ENCODE assay signal across 8 cellular contexts in the genomic region with DNA sequence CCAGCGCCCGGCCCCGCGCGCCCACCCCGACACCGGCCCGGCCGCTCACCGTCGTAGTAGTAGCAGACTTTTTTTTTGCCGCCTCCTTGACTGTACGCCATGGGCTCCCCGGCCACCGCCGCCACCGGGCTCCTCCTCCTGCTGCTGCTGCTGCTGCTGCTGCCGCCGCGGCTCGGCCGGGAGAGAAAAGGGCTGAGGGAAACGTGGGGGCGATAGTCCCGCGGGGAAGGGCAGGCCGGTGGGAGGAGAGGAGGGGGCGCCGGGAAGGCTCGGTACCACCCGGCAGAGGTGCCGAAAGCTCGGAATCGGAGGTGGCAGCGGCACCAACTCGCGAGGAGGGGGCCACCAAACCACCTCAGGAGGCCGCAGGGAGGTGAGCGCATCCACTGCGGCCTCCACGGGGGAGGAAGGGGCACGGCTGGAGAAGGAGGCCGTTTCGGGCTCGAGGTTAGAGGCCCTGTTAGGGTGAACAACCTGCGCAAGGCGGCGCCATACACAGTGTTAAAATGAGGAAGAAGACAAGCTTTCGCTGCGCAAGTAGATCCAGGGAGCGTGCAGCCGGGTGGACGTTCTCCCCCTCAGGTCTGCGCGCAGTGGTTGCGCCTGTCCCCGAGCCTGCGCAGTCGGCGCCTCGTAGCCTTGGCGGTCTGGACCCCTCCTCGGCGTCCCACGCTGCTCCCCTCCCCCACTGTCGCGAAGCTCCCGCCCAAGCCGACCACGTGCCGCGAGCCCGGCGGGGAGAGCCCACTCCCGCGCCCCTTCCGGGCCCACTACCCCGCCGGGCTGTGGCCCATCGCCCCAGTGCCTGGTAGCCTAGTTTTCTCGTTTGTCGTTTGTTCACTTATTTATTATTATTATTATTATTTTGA. TPM values are rescaled to one million over a fixed set of nuclear protein-coding genes. Genes with fewer than 3 reads are reported as not detected.
A peak's percentile ranks its signal among the peaks of the same experiment; 100 is the strongest.
DNase-seq lines count a peak whose midpoint lies in the region; ATAC-seq and TF ChIP-seq lines count a peak whose summit lies in the region.

A gene (minus strand): TSS at position 341 of the 869 bp plus-strand sequence. CDS start 240 bp downstream, at position 101.

- H3K27me3 ChIP-seq in BE2C, result no peaks in the 10 kb centered on the region

- peak within 1 kb of the TSS; percentile 99 for H3K27ac Mint-ChIP-seq in activated CD4-positive, alpha-beta T cell treated with anti-CD3 and anti-CD28 coated beads, Interleukin-2, amount 10 ng/mL, durations not matched to agents 7 days and 5 days

- peak; percentile 16 for TF ChIP-seq CTCF in BE2C (IDR thresholded peaks at IDR 0.05; ENCODE audit: low read depth, low read length)

- POLR2A ChIA-PET in activated CD4-positive, alpha-beta T cell treated with anti-CD3 and anti-CD28 coated beads, Interleukin-2, amount 10 ng/mL, durations not matched to agents 7 days and 5 days (lab: Charles Lee), result no interaction called here

- H3K36me3 ChIP-seq in BE2C, result no peaks in the 10 kb centered on the region; the same call in 1 of the 2 replicates

- H3K9me3 Mint-ChIP-seq in activated CD4-positive, alpha-beta T cell treated with anti-CD3 and anti-CD28 coated beads, Interleukin-2, amount 10 ng/mL, durations not matched to agents 7 days and 5 days, result no peaks in the 10 kb centered on the region

- CTCF ChIA-PET in activated CD4-positive, alpha-beta T cell treated with anti-CD3 and anti-CD28 coated beads, Interleukin-2, amount 10 ng/mL, durations not matched to agents 7 days and 5 days (lab: Charles Lee), result interaction anchor here (0.9 to 1.0 kb wide), 2 partner anchors 9 to 10 kb away, joined by 3 read pairs; no protein-coding TSS in a partner anchor

- peak within 1 kb of the TSS; percentile 86 for H3K4me3 Mint-ChIP-seq in activated CD4-positive, alpha-beta T cell treated with anti-CD3 and anti-CD28 coated beads, Interleukin-2, amount 10 ng/mL, durations not matched to agents 7 days and 5 days

- no peaks in the 10 kb centered on the region for H3K4me1 ChIP-seq in BE2C

- no peaks in the 10 kb centered on the region for H3K9me3 ChIP-seq in BE2C

- ATAC-seq in GM19043 (IDR thresholded peaks at IDR 0.05; ENCODE audit: low read depth, unreplicated experiment) (peak; percentile 64), HG03378 (IDR thresholded peaks at IDR 0.05; ENCODE audit: unreplicated experiment) (peak; percentile 85), left lobe of liver (peak; percentile 91)

- H3K4me3 ChIP-seq in BE2C (ENCODE audit: low read depth, low read length), result peak within 1 kb of the TSS; percentile 71

- no peaks in the 10 kb centered on the region for H3K27me3 Mint-ChIP-seq in activated CD4-positive, alpha-beta T cell treated with anti-CD3 and anti-CD28 coated beads, Interleukin-2, amount 10 ng/mL, durations not matched to agents 7 days and 5 days

- peaks cover 24% of the 10 kb centered on the region for H3K4me1 Mint-ChIP-seq in activated CD4-positive, alpha-beta T cell treated with anti-CD3 and anti-CD28 coated beads, Interleukin-2, amount 10 ng/mL, durations not matched to agents 7 days and 5 days

- peak; percentile 92 for DNase-seq in BE2C
- peak; percentile 19 for DNase-seq in NCI-H524 treated with DMSO at 0.1 percent for 48 hours (lab: John Stamatoyannopoulos, UW)
- DNase-seq in activated CD4-positive, alpha-beta T cell treated with anti-CD3 and anti-CD28 coated beads, Interleukin-2, amount 10 ng/mL, durations not matched to agents 7 days and 5 days, result peak; percentile 85
- peak; percentile 33 for DNase-seq in cortex of kidney (lab: John Stamatoyannopoulos, UW)
- DNase-seq in left lobe of liver (ENCODE audit: low spot score), result peak; percentile 88
- peak; percentile 82 to 85 for DNase-seq in stimulated activated CD4-positive, alpha-beta T cell treated with anti-CD3 and anti-CD28 coated beads, Interleukin-2, amount 100 ng/mL, for 48 hours

- H3K36me3 Mint-ChIP-seq in activated CD4-positive, alpha-beta T cell treated with anti-CD3 and anti-CD28 coated beads, Interleukin-2, amount 10 ng/mL, durations not matched to agents 7 days and 5 days (ENCODE audit: low read depth), result peaks cover 2% of the 10 kb centered on the region

RNA-seq across cellular contexts. Expression of the gene that starts here (rescaled TPM):
- polyA plus RNA-seq in BE2C (2012; ENCODE audit: insufficient read depth, insufficient read length, low read depth), result 157 TPM
- total RNA-seq in activated CD4-positive, alpha-beta T cell treated with anti-CD3 and anti-CD28 coated beads, Interleukin-2, amount 10 ng/mL, durations not matched to agents 7 days and 5 days, result 10 to 100 TPM; 63.8 to 64.4 TPM
- 16.3 TPM for total RNA-seq in left lobe of liver

Comparison
In these comparisons a context has a peak if more than half of its experiments do, and no peak if none do; other contexts are left out.
1. Peak in every context shown above with its lines: DNase-seq, ATAC-seq and H3K4me3 ChIP-seq.
2. DNase-seq: peak in every context shown above with its lines; median percentile 92 in BE2C; 88 in left lobe of liver; 85 in activated CD4-positive, alpha-beta T cell treated with anti-CD3 and anti-CD28 coated beads, Interleukin-2, amount 10 ng/mL, durations not matched to agents 7 days and 5 days; 84 in stimulated activated CD4-positive, alpha-beta T cell treated with anti-CD3 and anti-CD28 coated beads, Interleukin-2, amount 100 ng/mL, for 48 hours; 33 in cortex of kidney; 19 in NCI-H524 treated with DMSO at 0.1 percent for 48 hours.